In the genomic region with DNA sequence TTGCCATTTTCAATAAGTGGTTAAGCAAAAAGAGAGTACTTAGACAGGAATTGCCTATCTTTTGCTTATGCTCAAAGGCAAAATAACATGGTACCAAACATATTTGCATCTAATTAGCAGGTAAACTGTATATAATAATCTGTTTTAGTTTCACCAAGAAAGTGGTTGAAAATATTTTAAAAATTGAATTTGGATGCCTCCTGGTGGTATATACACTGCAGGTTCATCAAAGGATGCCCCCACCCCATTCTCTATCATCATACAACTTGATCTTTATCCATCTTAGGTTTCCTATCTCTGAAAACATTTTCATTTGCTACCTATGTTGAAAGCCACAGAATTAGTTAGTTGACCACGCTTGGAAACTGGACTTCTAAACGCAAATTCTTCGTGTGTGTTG, we compare ENCODE assay signal across 21 cellular contexts. TPM values are rescaled to one million over a fixed set of nuclear protein-coding genes. Genes with fewer than 3 reads are reported as not detected.
"Had no signal": no experiment of that assay in that cellular context is flagged by ENCODE, and none has a peak within 500 bp of the region (broad histone marks: within the 10 kb centered on the region; RNA-seq: fewer than 3 reads in every experiment).

No MANE protein-coding gene starts in this region.

- ATAC-seq: activated CD4-positive, alpha-beta T cell treated with anti-CD3 and anti-CD28 coated beads for 36 hours; stimulated activated memory B cell treated with anti-CD40 and anti-IgM and Interleukin-4, amounts not matched to agents 10 μg/mL and 1 μg/mL and 100 μg/mL, for 72 hours; WTC11 had no signal

- H3K4me3 ChIP-seq: ascending aorta, breast epithelium, sigmoid colon, testis, upper lobe of left lung had no signal

- H3K4me3 Mint-ChIP-seq: activated CD4-positive, alpha-beta T cell treated with anti-CD3 and anti-CD28 coated beads for 36 hours; activated naive CD4-positive, alpha-beta T cell treated with anti-CD3 and anti-CD28 coated beads, Interleukin-2, amount 50 U/mL, for 24 hours; dendritic cell treated with granulocyte-macrophage colony-stimulating factor and Interleukin-4, amounts not matched to agents 40 ng/mL and 50 ng/mL, for 4 days; nephron; stimulated activated memory B cell treated with anti-CD40 and anti-IgM and Interleukin-4, amounts not matched to agents 10 μg/mL and 1 μg/mL and 100 μg/mL, for 72 hours; WTC11 had no signal

- H3K9me3 Mint-ChIP-seq: nephron; stimulated activated memory B cell treated with anti-CD40 and anti-IgM and Interleukin-4, amounts not matched to agents 10 μg/mL and 1 μg/mL and 100 μg/mL, for 72 hours had no signal

- H3K36me3 Mint-ChIP-seq: activated naive CD4-positive, alpha-beta T cell treated with anti-CD3 and anti-CD28 coated beads, Interleukin-2, amount 50 U/mL, for 24 hours; stimulated activated memory B cell treated with anti-CD40 and anti-IgM and Interleukin-4, amounts not matched to agents 10 μg/mL and 1 μg/mL and 100 μg/mL, for 72 hours had no signal

- H3K9me3 ChIP-seq: ascending aorta, breast epithelium, sigmoid colon, testis, upper lobe of left lung had no signal

- H3K27me3 Mint-ChIP-seq: activated CD4-positive, alpha-beta T cell treated with anti-CD3 and anti-CD28 coated beads for 36 hours; dendritic cell treated with granulocyte-macrophage colony-stimulating factor and Interleukin-4, amounts not matched to agents 40 ng/mL and 50 ng/mL, for 4 days; stimulated activated memory B cell treated with anti-CD40 and anti-IgM and Interleukin-4, amounts not matched to agents 10 μg/mL and 1 μg/mL and 100 μg/mL, for 72 hours had no signal

- H3K36me3 ChIP-seq: ascending aorta, breast epithelium, sigmoid colon, upper lobe of left lung had no signal

- H3K27ac Mint-ChIP-seq: activated CD4-positive, alpha-beta T cell treated with anti-CD3 and anti-CD28 coated beads for 36 hours; activated naive CD4-positive, alpha-beta T cell treated with anti-CD3 and anti-CD28 coated beads, Interleukin-2, amount 50 U/mL, for 24 hours; dendritic cell treated with granulocyte-macrophage colony-stimulating factor and Interleukin-4, amounts not matched to agents 40 ng/mL and 50 ng/mL, for 4 days; nephron; stimulated activated memory B cell treated with anti-CD40 and anti-IgM and Interleukin-4, amounts not matched to agents 10 μg/mL and 1 μg/mL and 100 μg/mL, for 72 hours; WTC11 had no signal

- H3K4me1 ChIP-seq: ascending aorta, breast epithelium, testis, upper lobe of left lung had no signal

- H3K27ac ChIP-seq: ascending aorta, breast epithelium, sigmoid colon, testis, upper lobe of left lung had no signal

- DNase-seq: activated CD4-positive, alpha-beta T cell treated with anti-CD3 and anti-CD28 coated beads for 36 hours; activated CD4-positive, alpha-beta T cell treated with anti-CD3 and anti-CD28 coated beads, Interleukin-2, amount 50 U/mL, for 48 hours; activated gamma-delta T cell; cerebellar nuclear complex; effector memory CD4-positive, alpha-beta T cell; foreskin melanocyte; mammary epithelial cell; midbrain; sigmoid colon; stimulated activated CD4-positive, alpha-beta T cell treated with anti-CD3 and anti-CD28 coated beads, Interleukin-4, amount 100 ng/mL, for 4 hours; testis; upper lobe of left lung had no signal

- H3K27me3 ChIP-seq: ascending aorta, breast epithelium, sigmoid colon, testis, upper lobe of left lung had no signal

- H3K4me1 Mint-ChIP-seq: activated CD4-positive, alpha-beta T cell treated with anti-CD3 and anti-CD28 coated beads for 36 hours; activated naive CD4-positive, alpha-beta T cell treated with anti-CD3 and anti-CD28 coated beads, Interleukin-2, amount 50 U/mL, for 24 hours; nephron; stimulated activated memory B cell treated with anti-CD40 and anti-IgM and Interleukin-4, amounts not matched to agents 10 μg/mL and 1 μg/mL and 100 μg/mL, for 72 hours; WTC11 had no signal

RNA-seq across cellular contexts. Expression of a gene that starts 47.0 kb away (rescaled TPM):
- total RNA-seq: activated CD4-positive, alpha-beta T cell treated with anti-CD3 and anti-CD28 coated beads for 36 hours; ascending aorta; breast epithelium; mammary epithelial cell; upper lobe of left lung; WTC11 had no signal
- polyA plus RNA-seq: adipose tissue, keratinocyte, mammary epithelial cell had no signal
